Comparison of ENCODE assay signal across 13 cellular contexts in genomic region chr20:35319206-35320197, GRCh38. TPM values are rescaled to one million over a fixed set of nuclear protein-coding genes. Genes with fewer than 3 reads are reported as not detected.
DNase-seq lines count a peak whose midpoint lies in the region; ATAC-seq, FAIRE-seq and TF ChIP-seq lines count a peak whose summit lies in the region.
"Had no signal": no experiment of that assay in that cellular context is flagged by ENCODE, and none has a peak within 500 bp of the region (broad histone marks: within the 10 kb centered on the region; RNA-seq: fewer than 3 reads in every experiment).

No MANE protein-coding gene starts in this region.

- BruUV-seq in Caco-2 (replicated peaks; lab: Mats Ljungman, UMichigan), result TSS peak; percentile 82

- H3K27ac Mint-ChIP-seq in Caco-2 (ENCODE audit: unreplicated experiment), result peak overlapping the region; percentile 86
- H3K27ac Mint-ChIP-seq: activated naive CD8-positive, alpha-beta T cell treated with anti-CD3 and anti-CD28 coated beads, Interleukin-2, amount 10 ng/mL, durations not matched to agents 7 days and 5 days had no signal

- H3K27me3 ChIP-seq in Caco-2 (replicated peaks; ENCODE audit: control insufficient read depth, insufficient read depth, low read length), result no peaks in the 10 kb centered on the region
- no peaks in the 10 kb centered on the region for H3K27me3 ChIP-seq in bronchial epithelial cell (ENCODE audit: control insufficient read depth, insufficient read depth, low read length)
- H3K27me3 ChIP-seq in muscle layer of duodenum (ENCODE audit: low read depth, low read length), result no peaks in the 10 kb centered on the region
- no peaks in the 10 kb centered on the region for H3K27me3 ChIP-seq in WERI-Rb-1 (ENCODE audit: insufficient read depth, low read depth, severe bottlenecking)
- H3K27me3 ChIP-seq in upper lobe of right lung, result no peaks in the 10 kb centered on the region

- H3K27ac ChIP-seq in muscle layer of duodenum (ENCODE audit: low read length) (peak overlapping the region; percentile 73), WERI-Rb-1 (no peak overlapping the region), upper lobe of right lung (no peak overlapping the region)

- ATAC-seq in upper lobe of right lung, result no peak

- H3K4me3 ChIP-seq in Caco-2 (ENCODE audit: low read depth, low read length) (no peak overlapping the region), bronchial epithelial cell (ENCODE audit: low read depth, low read length) (no peak overlapping the region), muscle layer of duodenum (ENCODE audit: low read depth in 1 of 2, low read length in 2 of 2) (no peak overlapping the region), WERI-Rb-1 (ENCODE audit: low read depth, low read length) (no peak overlapping the region), upper lobe of right lung (no peak overlapping the region)

- POLR2A ChIA-PET in Caco-2 (lab: Charles Lee), result interaction anchor here (0.6 to 2.6 kb wide), 8 partner anchors 10 to 136 kb away, joined by 3 to 18 read pairs (median 6); partner anchors contain the start of genes CEP250, EIF6 and UQCC1

- H3K9me3 ChIP-seq in Caco-2 (no peaks in the 10 kb centered on the region), muscle layer of duodenum (ENCODE audit: control insufficient read depth in 1 of 2, low read length in 2 of 2) (no peaks in the 10 kb centered on the region), WERI-Rb-1 (ENCODE audit: severe bottlenecking) (no peaks in the 10 kb centered on the region), upper lobe of right lung (no peaks in the 10 kb centered on the region)

- H3K4me3 Mint-ChIP-seq in Caco-2 (ENCODE audit: unreplicated experiment), result peak overlapping the region; percentile 31
- H3K4me3 Mint-ChIP-seq: activated naive CD8-positive, alpha-beta T cell treated with anti-CD3 and anti-CD28 coated beads, Interleukin-2, amount 10 ng/mL, durations not matched to agents 7 days and 5 days; stimulated activated naive CD8-positive, alpha-beta T cell treated with anti-CD3 and anti-CD28 coated beads, Interleukin-15, Interleukin-2, amounts not matched to agents 100 ng/mL and 50 ng/mL, for 24 hours had no signal

- DNase-seq in Caco-2, result peak in 1 of 2 experiments; percentile 71
- DNase-seq in NCI-H2029 treated with DMSO at 0.1 percent for 48 hours (lab: John Stamatoyannopoulos, UW), result peak; percentile 41
- peak; percentile 65 for DNase-seq in bronchial epithelial cell (ENCODE audit: low read depth)
- no peak for DNase-seq in D721Med (ENCODE audit: insufficient read length, low spot score)
- DNase-seq in WERI-Rb-1, result no peak
- no peak for DNase-seq in stimulated activated naive CD4-positive, alpha-beta T cell treated with Interleukin-2 at 50 U/mL for 16 hours (lab: John Stamatoyannopoulos, UW)
- no peak for DNase-seq in upper lobe of right lung
- DNase-seq: activated naive CD8-positive, alpha-beta T cell treated with anti-CD3 and anti-CD28 coated beads, Interleukin-2, amount 10 ng/mL, durations not matched to agents 7 days and 5 days; DND-41; NCI-H187; right cardiac atrium had no signal

- H3K27me3 Mint-ChIP-seq in Caco-2 (ENCODE audit: insufficient read depth, unreplicated experiment), result no peaks in the 10 kb centered on the region
- H3K27me3 Mint-ChIP-seq: activated naive CD8-positive, alpha-beta T cell treated with anti-CD3 and anti-CD28 coated beads, Interleukin-2, amount 10 ng/mL, durations not matched to agents 7 days and 5 days; stimulated activated naive CD8-positive, alpha-beta T cell treated with anti-CD3 and anti-CD28 coated beads, Interleukin-15, Interleukin-2, amounts not matched to agents 100 ng/mL and 50 ng/mL, for 24 hours had no signal

- H3K4me1 Mint-ChIP-seq in Caco-2 (ENCODE audit: low read depth, unreplicated experiment), result peaks cover 47% of the 10 kb centered on the region

- H3K36me3 Mint-ChIP-seq in Caco-2 (ENCODE audit: insufficient read depth, unreplicated experiment), result peaks cover 9% of the 10 kb centered on the region

- H3K36me3 ChIP-seq in Caco-2 (ENCODE audit: control insufficient read depth, insufficient read depth, low read length) (no peaks in the 10 kb centered on the region), bronchial epithelial cell (ENCODE audit: control insufficient read depth, insufficient read depth, low read length) (no peaks in the 10 kb centered on the region), muscle layer of duodenum (ENCODE audit: control insufficient read depth in 1 of 2, insufficient read depth in 2 of 2, low read length in 2 of 2) (peaks cover 0 to under 1% of the 10 kb centered on the region in 2 donors), WERI-Rb-1 (peaks cover under 1% of the 10 kb centered on the region), upper lobe of right lung (no peaks in the 10 kb centered on the region)

- TF ChIP-seq CTCF in Caco-2 (IDR thresholded peaks at IDR 0.05; ENCODE audit: insufficient read depth in 1 of 2, low read depth in 1 of 2, low read length in 1 of 2, severe bottlenecking in 1 of 2, unreplicated experiment in 1 of 2) (no peak), bronchial epithelial cell (IDR thresholded peaks at IDR 0.05; ENCODE audit: insufficient read depth, low read length, severe bottlenecking) (no peak), D721Med (IDR thresholded peaks at IDR 0.05; ENCODE audit: insufficient read depth, missing control alignments) (no peak), WERI-Rb-1 (IDR thresholded peaks at IDR 0.05; ENCODE audit: low read depth, low read length) (no peak), upper lobe of right lung (IDR thresholded peaks at IDR 0.05) (no peak)

- CTCF ChIA-PET in Caco-2 (lab: Charles Lee), result interaction anchor here (0.5 to 5.1 kb wide), 15 partner anchors 10 to 443 kb away, joined by 3 to 78 read pairs (median 4); partner anchors contain the start of genes ACSS2 and EIF6

- H3K4me1 ChIP-seq in Caco-2, result peaks cover 53% of the 10 kb centered on the region
- H3K4me1 ChIP-seq in muscle layer of duodenum (ENCODE audit: control insufficient read depth in 1 of 2, insufficient read depth in 2 of 2, low read length in 2 of 2), result peaks cover 7 to 9% of the 10 kb centered on the region in 2 donors
- no peaks in the 10 kb centered on the region for H3K4me1 ChIP-seq in upper lobe of right lung

- intact Hi-C loops in Caco-2 (cut with micrococcal nuclease; ENCODE audit: unreplicated experiment) (loop anchor here (1.0 to 10.0 kb wide), 3 partner anchors 8 to 295 kb away; partner anchors contain the start of gene SPAG4), upper lobe of right lung (cut with DNase I) (no loop called here)

- no peaks in the 10 kb centered on the region for H3K9me3 Mint-ChIP-seq in Caco-2 (ENCODE audit: unreplicated experiment)
- H3K9me3 Mint-ChIP-seq: activated naive CD8-positive, alpha-beta T cell treated with anti-CD3 and anti-CD28 coated beads, Interleukin-2, amount 10 ng/mL, durations not matched to agents 7 days and 5 days; stimulated activated naive CD8-positive, alpha-beta T cell treated with anti-CD3 and anti-CD28 coated beads, Interleukin-15, Interleukin-2, amounts not matched to agents 100 ng/mL and 50 ng/mL, for 24 hours had no signal

- FAIRE-seq in bronchial epithelial cell (lab: Jason Lieb, UNC) (no peak), D721Med (lab: Jason Lieb, UNC) (no peak)

RNA-seq across cellular contexts. Expression of gene FAM83C, which starts 27.3 kb away (rescaled TPM):
- total RNA-seq in Caco-2 (2022) (0.09 TPM in 1 of 2 replicates, not detected in the other), bronchial epithelial cell (0.26 and 0.64 TPM in 2 replicates), upper lobe of right lung (not detected)
- total RNA-seq: activated naive CD8-positive, alpha-beta T cell treated with anti-CD3 and anti-CD28 coated beads, Interleukin-2, amount 10 ng/mL, durations not matched to agents 7 days and 5 days; right cardiac atrium had no signal

RNA-seq across cellular contexts. Expression of gene EIF6, which starts 34.9 kb away (rescaled TPM):
- 403 and 420 TPM in 2 replicates for total RNA-seq in Caco-2 (2022)
- total RNA-seq in bronchial epithelial cell, result 226 and 370 TPM in 2 replicates
- total RNA-seq in upper lobe of right lung, result 78.8 TPM

RNA-seq across cellular contexts. Expression of gene MMP24OS, which starts 41.6 kb away (rescaled TPM):
- total RNA-seq in Caco-2 (2022) (38.8 and 42.3 TPM in 2 replicates), bronchial epithelial cell (5.0 and 6.9 TPM in 2 replicates), upper lobe of right lung (85.2 TPM)

Comparison
In these comparisons a context has a peak if more than half of its experiments do, and no peak if none do; other contexts are left out.
1. DNase-seq: peak in NCI-H2029 treated with DMSO at 0.1 percent for 48 hours (single experiment) and bronchial epithelial cell (single experiment); none in D721Med (single experiment), WERI-Rb-1 (single experiment), stimulated activated naive CD4-positive, alpha-beta T cell treated with Interleukin-2 at 50 U/mL for 16 hours (single experiment) and upper lobe of right lung (single experiment).